In the genomic region with DNA sequence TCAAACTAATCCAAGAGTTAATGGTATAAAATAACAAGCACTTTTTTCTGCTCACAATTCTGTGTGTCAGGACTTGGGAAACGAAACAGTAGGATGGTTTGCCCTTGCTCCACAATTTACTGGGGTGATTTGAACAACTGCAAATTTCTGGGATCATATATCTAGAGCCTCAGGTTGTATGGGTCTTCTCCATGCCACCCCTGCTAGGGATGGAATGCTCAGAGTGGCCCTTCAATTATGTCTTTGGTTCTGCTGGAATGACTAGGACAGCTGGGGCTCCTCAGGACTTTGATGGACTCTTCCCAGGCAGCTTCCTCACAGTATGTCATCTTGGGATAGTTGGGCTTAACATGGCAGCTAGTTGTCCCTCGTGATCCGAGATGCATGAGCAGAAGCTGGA, we compare ENCODE assay signal across 34 cellular contexts.
"Had no signal": no experiment of that assay in that cellular context is flagged by ENCODE, and none has a peak within 500 bp of the region (broad histone marks: within the 10 kb centered on the region; RNA-seq: fewer than 3 reads in every experiment).

No MANE protein-coding gene starts in this region.

- H3K9me3 ChIP-seq: MG63 had no signal

- H3K4me3 ChIP-seq: MG63 had no signal

- H3K9ac ChIP-seq: KMS-11 had no signal

- H3K36me3 ChIP-seq: MG63 had no signal

- H3K27ac ChIP-seq: KMS-11 had no signal

- DNase-seq: Karpas-422, Kasumi-1, MG63, MM.1S, MV-4-11, NCI-H1048, NCI-H1092, NCI-H1092 treated with DMSO at 0.1 percent for 48 hours, NCI-H1105, NCI-H1105 treated with DMSO at 0.1 percent for 48 hours, NCI-H1417, NCI-H1417 treated with DMSO at 0.1 percent for 48 hours, NCI-H1436, NCI-H1436 treated with DMSO at 0.1 percent for 48 hours, NCI-H146, NCI-H1694, NCI-H1694 treated with DMSO at 0.1 percent for 48 hours, NCI-H187, NCI-H187 treated with DMSO at 0.1 percent for 48 hours, NCI-H1930, NCI-H2029, NCI-H2029 treated with DMSO at 0.1 percent for 48 hours, NCI-H2081, NCI-H2081 treated with DMSO at 0.1 percent for 48 hours, NCI-H2107, NCI-H2171, NCI-H2171 treated with DMSO at 0.1 percent for 48 hours, NCI-H2227 treated with DMSO at 0.1 percent for 48 hours, NCI-H226, NCI-H345, NCI-H446, NCI-H446 treated with DMSO at 0.1 percent for 48 hours, NCI-H510A had no signal

- H3K27me3 ChIP-seq: MG63 had no signal
